ENCODE assay signal across 8 cellular contexts in the genomic region with DNA sequence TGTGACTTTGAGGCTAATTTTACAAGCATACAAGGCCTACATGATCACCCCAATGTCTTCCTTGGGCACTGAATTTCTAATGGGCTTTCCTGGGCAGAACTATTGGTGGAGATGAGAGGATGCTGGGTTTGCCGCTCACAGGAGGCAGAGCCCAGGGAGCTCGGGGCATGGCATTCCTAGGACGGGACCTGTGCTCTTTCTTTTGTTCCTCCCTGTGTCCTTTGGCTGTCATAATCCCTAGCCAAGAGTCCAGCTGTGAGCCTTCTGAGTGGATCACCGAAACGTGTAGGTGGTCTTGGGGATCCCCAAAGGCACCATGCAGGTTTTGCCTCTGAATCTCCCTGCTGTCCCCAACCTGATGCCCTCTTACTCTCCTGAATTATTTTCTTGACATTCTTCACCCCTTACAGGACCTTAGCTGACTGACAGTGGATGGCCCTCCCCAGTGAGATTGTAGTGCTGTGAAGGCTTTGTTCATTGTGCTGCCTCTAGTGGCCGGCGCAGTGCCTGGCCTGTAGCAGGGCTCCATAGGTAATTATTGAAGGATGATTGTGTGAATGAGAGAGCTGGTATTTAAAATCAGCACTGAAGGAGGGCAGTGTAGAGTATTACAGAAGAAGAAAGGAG.
DNase-seq lines count a peak whose midpoint lies in the region; ATAC-seq and TF ChIP-seq lines count a peak whose summit lies in the region.

No MANE protein-coding gene starts in this region.

- no peaks in the 10 kb centered on the region for H3K27me3 Mint-ChIP-seq in activated T-helper 1 cell treated with anti-CD3 and anti-CD28 coated beads, Interleukin-12 subunit alpha, Interleukin-12 subunit beta, Interleukin-2, Interleukin-4 antibody, amounts not matched to agents 30 ng/mL and 10 ng/mL and 1 ng/mL, durations not matched to agents 14 hours and 24 hours and 36 hours (ENCODE audit: insufficient read depth)

- peak overlapping the region; percentile 18 for H3K4me2 ChIP-seq in skeletal muscle satellite cell (ENCODE audit: low read length)

- peaks cover 5% of the 10 kb centered on the region for H3K36me3 Mint-ChIP-seq in activated T-helper 1 cell treated with anti-CD3 and anti-CD28 coated beads, Interleukin-12 subunit alpha, Interleukin-12 subunit beta, Interleukin-2, Interleukin-4 antibody, amounts not matched to agents 30 ng/mL and 10 ng/mL and 1 ng/mL, durations not matched to agents 14 hours and 24 hours and 36 hours (ENCODE audit: low read depth)

- H3K9me3 Mint-ChIP-seq in activated T-helper 1 cell treated with anti-CD3 and anti-CD28 coated beads, Interleukin-12 subunit alpha, Interleukin-12 subunit beta, Interleukin-2, Interleukin-4 antibody, amounts not matched to agents 30 ng/mL and 10 ng/mL and 1 ng/mL, durations not matched to agents 14 hours and 24 hours and 36 hours = no peaks in the 10 kb centered on the region

- no peak overlapping the region for H3K4me3 ChIP-seq in AG10803 (ENCODE audit: low read length)
- H3K4me3 ChIP-seq in colonic mucosa = no peak overlapping the region
- H3K4me3 ChIP-seq in skeletal muscle satellite cell (ENCODE audit: low read length) = no peak overlapping the region

- H3K9me3 ChIP-seq in colonic mucosa (no peaks in the 10 kb centered on the region), skeletal muscle satellite cell (replicated peaks; ENCODE audit: low read length) (no peaks in the 10 kb centered on the region)

- H3K4me1 Mint-ChIP-seq in activated T-helper 1 cell treated with anti-CD3 and anti-CD28 coated beads, Interleukin-12 subunit alpha, Interleukin-12 subunit beta, Interleukin-2, Interleukin-4 antibody, amounts not matched to agents 30 ng/mL and 10 ng/mL and 1 ng/mL, durations not matched to agents 14 hours and 24 hours and 36 hours (ENCODE audit: low read depth) = no peaks in the 10 kb centered on the region

- no peaks in the 10 kb centered on the region for H3K4me1 ChIP-seq in colonic mucosa
- H3K4me1 ChIP-seq in skeletal muscle satellite cell (ENCODE audit: control insufficient read depth, insufficient read depth, low read length) = peaks cover 30% of the 10 kb centered on the region

- no peaks in the 10 kb centered on the region for H3K36me3 ChIP-seq in colonic mucosa
- H3K36me3 ChIP-seq in skeletal muscle satellite cell (ENCODE audit: insufficient read depth, low read length) = no peaks in the 10 kb centered on the region

- no peak overlapping the region for H3K4me3 Mint-ChIP-seq in activated T-helper 1 cell treated with anti-CD3 and anti-CD28 coated beads, Interleukin-12 subunit alpha, Interleukin-12 subunit beta, Interleukin-2, Interleukin-4 antibody, amounts not matched to agents 30 ng/mL and 10 ng/mL and 1 ng/mL, durations not matched to agents 14 hours and 24 hours and 36 hours

- TF ChIP-seq CTCF in AG10803 (conservative IDR thresholded peaks at IDR 0.05; ENCODE audit: low read length) (peak; percentile 19), colonic mucosa (IDR thresholded peaks at IDR 0.05) (peak; percentile 36)

- DNase-seq in AG10803 (ENCODE audit: low read depth) (no peak), HT1080 (ENCODE audit: low read depth) (peak; percentile 42), colonic mucosa (no peak), C1 segment of cervical spinal cord (lab: John Stamatoyannopoulos, UW) (no peak)
- no peak for DNase-seq in activated T-helper 1 cell treated with anti-CD3 and anti-CD28 coated beads, Interleukin-12 subunit alpha, Interleukin-12 subunit beta, Interleukin-2, Interleukin-4 antibody, amounts not matched to agents 30 ng/mL and 10 ng/mL and 1 ng/mL, durations not matched to agents 14 hours and 24 hours and 36 hours (ENCODE audit: low spot score)
- DNase-seq in activated naive CD4-positive, alpha-beta T cell treated with Interleukin-2 at 50 U/mL for 16 hours = no peak

- intact Hi-C loops in colonic mucosa (cut with DNase I) = no loop called here
- intact Hi-C loops in activated T-helper 1 cell treated with anti-CD3 and anti-CD28 coated beads, Interleukin-12 subunit alpha, Interleukin-12 subunit beta, Interleukin-2, Interleukin-4 antibody, amounts not matched to agents 30 ng/mL and 10 ng/mL and 1 ng/mL, durations not matched to agents 14 hours and 24 hours and 36 hours (cut with micrococcal nuclease) = no loop called here

- H3K27me3 ChIP-seq in colonic mucosa (no peaks in the 10 kb centered on the region), skeletal muscle satellite cell (ENCODE audit: control insufficient read depth, insufficient read depth, low read length) (no peaks in the 10 kb centered on the region)

- H3K27ac Mint-ChIP-seq in activated T-helper 1 cell treated with anti-CD3 and anti-CD28 coated beads, Interleukin-12 subunit alpha, Interleukin-12 subunit beta, Interleukin-2, Interleukin-4 antibody, amounts not matched to agents 30 ng/mL and 10 ng/mL and 1 ng/mL, durations not matched to agents 14 hours and 24 hours and 36 hours = no peak overlapping the region

- no peak overlapping the region for H3K27ac ChIP-seq in colonic mucosa

- ATAC-seq in GM19328 (IDR thresholded peaks at IDR 0.05; ENCODE audit: unreplicated experiment) = peak; percentile 89

- H3K9ac ChIP-seq in colonic mucosa (ENCODE audit: low read depth in 2 of 2, low read length in 2 of 2) = no peak overlapping the region
- H3K9ac ChIP-seq in skeletal muscle satellite cell (ENCODE audit: low read depth, low read length) = peak overlapping the region; percentile 30
